Comparison of ENCODE assay signal across 8 cellular contexts in genomic region chr20:47274449-47275108, GRCh38.
DNase-seq lines count a peak whose midpoint lies in the region; ATAC-seq, FAIRE-seq and TF ChIP-seq lines count a peak whose summit lies in the region.

No MANE protein-coding gene starts in this region.

- peaks cover 28% of the 10 kb centered on the region for H3K4me1 ChIP-seq in GM12878 (ENCODE audit: control insufficient read depth, insufficient read depth, low read length)

- peak; percentile 89 for DNase-seq in GM13976 (ENCODE audit: low spot score)
- peak; percentile 2 for DNase-seq in NCI-H69 (lab: John Stamatoyannopoulos, UW)
- peak; percentile 87 for DNase-seq in GM12878 (ENCODE audit: low read depth, low spot score)
- DNase-seq in kidney glomerular epithelial cell (lab: John Stamatoyannopoulos, UW): peak; percentile 98
- DNase-seq in stimulated activated naive CD8-positive, alpha-beta T cell treated with anti-CD3 and anti-CD28 coated beads, Interleukin-15, Interleukin-2, amounts not matched to agents 100 U/mL and 50 U/mL, for 24 hours: peak; percentile 15
- no peak for DNase-seq in T-helper 9 cell
- DNase-seq in NCI-H1417 treated with DMSO at 0.1 percent for 48 hours (lab: John Stamatoyannopoulos, UW): no peak

- POLR2A ChIA-PET in GM12878 (lab: Charles Lee): interaction anchor here (0.6 to 4.3 kb wide), 12 partner anchors 11 to 230 kb away, joined by 3 to 30 read pairs (median 4); partner anchors contain the start of gene ZMYND8

- SMC1A ChIA-PET in GM12878 (lab: Charles Lee; ENCODE audit: uncharacterized antibody, unreplicated experiment): interaction anchor here (0.6 to 8.0 kb wide), 27 partner anchors 10 to 346 kb away, joined by 3 to 266 read pairs (median 7); partner anchors contain the start of gene ZMYND8

- TF ChIP-seq CTCF in GM13976 (IDR thresholded peaks at IDR 0.05; ENCODE audit: borderline replicate concordance, control extremely low read depth, extremely low read depth, insufficient read depth, missing control alignments) (no peak), GM12878 (IDR thresholded peaks at IDR 0.05 in 2 of 3, conservative IDR thresholded peaks at IDR 0.05 in 1 of 3; ENCODE audit: control insufficient read depth in 2 of 3, extremely low read depth in 1 of 3, insufficient read depth in 1 of 3, low read depth in 3 of 3, low read length in 3 of 3) (no peak)

- H3K79me2 ChIP-seq in GM12878 (ENCODE audit: control insufficient read depth, insufficient read depth, low read length): peaks cover 27% of the 10 kb centered on the region

- intact Hi-C loops in GM12878 (cut with micrococcal nuclease; ENCODE audit: unreplicated experiment): loop anchor here (1.0 to 5.0 kb wide), 3 partner anchors 77 to 110 kb away; no protein-coding TSS in a partner anchor

- ATAC-seq in HG02571 (IDR thresholded peaks at IDR 0.05; ENCODE audit: unreplicated experiment) (peak; percentile 87), GM12878 (peak; percentile 98)
- ATAC-seq in stimulated activated naive CD8-positive, alpha-beta T cell treated with anti-CD3 and anti-CD28 coated beads, Interleukin-15, Interleukin-2, amounts not matched to agents 100 U/mL and 50 U/mL, for 24 hours: peak; percentile 98

- no peaks in the 10 kb centered on the region for H4K20me1 ChIP-seq in GM12878 (ENCODE audit: control insufficient read depth, insufficient read depth)

- TF ChIP-seq EP300 in GM12878 (IDR thresholded peaks at IDR 0.05; ENCODE audit: borderline replicate concordance in 1 of 2, control insufficient read depth in 1 of 2, low read depth in 2 of 2, low read length in 2 of 2): peak; percentile 88 to 89; a peak in 3 of 4 replicates

- CTCF ChIA-PET in GM12878 (lab: Yijun Ruan, JAX): interaction anchor here (0.5 to 9.7 kb wide), 24 partner anchors 9 to 1787 kb away, joined by 3 to 344 read pairs (median 8); partner anchors contain the start of gene ZMYND8

- RAD21 ChIA-PET in GM12878 (lab: Charles Lee; ENCODE audit: unreplicated experiment): interaction anchor here (0.7 to 6.6 kb wide), 25 partner anchors 8 to 346 kb away, joined by 3 to 247 read pairs (median 4); partner anchors contain the start of gene ZMYND8

- H3K4me3 ChIP-seq in GM12878: 0 out of 2 replicates have a peak overlapping the region, but pooled peaks have one; percentile 33

- BruUV-seq in GM12878 (replicated peaks; lab: Mats Ljungman, UMichigan): TSS peak; percentile 26

- 1% methylated on average over 3 of the region's 3 CpGs for WGBS in GM12878 (ENCODE audit: insufficient coverage, insufficient replicate concordance, low lambda C conversion rate, missing lambda C conversion rate)

- H3K4me2 ChIP-seq in GM12878 (ENCODE audit: control insufficient read depth, insufficient read depth): peak overlapping the region; percentile 32

- H3K27me3 ChIP-seq in GM12878 (replicated peaks in 1 of 2; ENCODE audit: control insufficient read depth in 2 of 2, insufficient read depth in 2 of 2, low read length in 1 of 2): no peaks in the 10 kb centered on the region

- TF ChIP-seq POLR2A in GM12878 (IDR thresholded peaks at IDR 0.05; ENCODE audit: low read depth, low read length): no peak

- peak; percentile 95 for FAIRE-seq in GM12878 (lab: Jason Lieb, UNC)

- peaks cover 17 to 22% of the 10 kb centered on the region in 2 experiments for H3K36me3 ChIP-seq in GM12878 (ENCODE audit: control insufficient read depth in 2 of 2, insufficient read depth in 2 of 2, low read length in 1 of 2)

- peak overlapping the region; percentile 72 for H3K27ac ChIP-seq in GM12878 (ENCODE audit: control insufficient read depth, insufficient read depth)

- in situ Hi-C loops in GM13976 (cut with MboI; ENCODE audit: low sequenced_read_pairs, unreplicated experiment) (loop anchor here (10.0 kb wide), 1 partner anchor 90 kb away; no protein-coding TSS in a partner anchor), GM12878 (cut with MboI) (loop anchor here (5.0 to 10.0 kb wide), 2 partner anchors 110 to 348 kb away; no protein-coding TSS in a partner anchor)

- no peaks in the 10 kb centered on the region for H3K9me3 ChIP-seq in GM12878 (replicated peaks; ENCODE audit: control insufficient read depth, insufficient read depth, low read length)

- no peak overlapping the region for H2AFZ ChIP-seq in GM12878 (ENCODE audit: control insufficient read depth, low read depth, low read length)

- TF ChIP-seq RAD21 in GM12878 (IDR thresholded peaks at IDR 0.05; ENCODE audit: insufficient read depth, low read depth, low read length): no peak

- 0 out of 2 replicates have a peak overlapping the region, but pooled peaks have one; percentile 3 for H3K9ac ChIP-seq in GM12878 (ENCODE audit: control insufficient read depth, insufficient read depth, low read length)

TF ChIP-seq in GM12878, 131 proteins besides CTCF, POLR2A, EP300 and RAD21 (continues in another document):
- TF ChIP-seq IKZF2 (IDR thresholded peaks at IDR 0.05): peak; percentile 91 to 93
- TF ChIP-seq MEF2A (IDR thresholded peaks at IDR 0.05; ENCODE audit: insufficient read depth, low read depth, low read length): peak; percentile 87
- TF ChIP-seq PAX8 (IDR thresholded peaks at IDR 0.05): no peak
- peak; percentile 85 for TF ChIP-seq CREM (IDR thresholded peaks at IDR 0.05; ENCODE audit: low read depth)
- no peak for TF ChIP-seq RFX5 (IDR thresholded peaks at IDR 0.05; ENCODE audit: low read depth, low read length)
- TF ChIP-seq SPI1 (IDR thresholded peaks at IDR 0.05; ENCODE audit: borderline replicate concordance, insufficient read depth, low read depth, low read length): peak; percentile 37; the same call in 1 of the 2 replicates
- no peak for TF ChIP-seq BRCA1 (IDR thresholded peaks at IDR 0.05; ENCODE audit: low read depth, low read length)
- TF ChIP-seq, protein P1, sequence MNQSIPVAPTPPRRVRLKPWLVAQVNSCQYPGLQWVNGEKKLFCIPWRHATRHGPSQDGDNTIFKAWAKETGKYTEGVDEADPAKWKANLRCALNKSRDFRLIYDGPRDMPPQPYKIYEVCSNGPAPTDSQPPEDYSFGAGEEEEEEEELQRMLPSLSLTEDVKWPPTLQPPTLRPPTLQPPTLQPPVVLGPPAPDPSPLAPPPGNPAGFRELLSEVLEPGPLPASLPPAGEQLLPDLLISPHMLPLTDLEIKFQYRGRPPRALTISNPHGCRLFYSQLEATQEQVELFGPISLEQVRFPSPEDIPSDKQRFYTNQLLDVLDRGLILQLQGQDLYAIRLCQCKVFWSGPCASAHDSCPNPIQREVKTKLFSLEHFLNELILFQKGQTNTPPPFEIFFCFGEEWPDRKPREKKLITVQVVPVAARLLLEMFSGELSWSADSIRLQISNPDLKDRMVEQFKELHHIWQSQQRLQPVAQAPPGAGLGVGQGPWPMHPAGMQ (IDR thresholded peaks at IDR 0.05; ENCODE audit: borderline replicate concordance): no peak
- TF ChIP-seq ATF7 (IDR thresholded peaks at IDR 0.05; ENCODE audit: low read depth): peak; percentile 92
- TF ChIP-seq, protein P2, sequence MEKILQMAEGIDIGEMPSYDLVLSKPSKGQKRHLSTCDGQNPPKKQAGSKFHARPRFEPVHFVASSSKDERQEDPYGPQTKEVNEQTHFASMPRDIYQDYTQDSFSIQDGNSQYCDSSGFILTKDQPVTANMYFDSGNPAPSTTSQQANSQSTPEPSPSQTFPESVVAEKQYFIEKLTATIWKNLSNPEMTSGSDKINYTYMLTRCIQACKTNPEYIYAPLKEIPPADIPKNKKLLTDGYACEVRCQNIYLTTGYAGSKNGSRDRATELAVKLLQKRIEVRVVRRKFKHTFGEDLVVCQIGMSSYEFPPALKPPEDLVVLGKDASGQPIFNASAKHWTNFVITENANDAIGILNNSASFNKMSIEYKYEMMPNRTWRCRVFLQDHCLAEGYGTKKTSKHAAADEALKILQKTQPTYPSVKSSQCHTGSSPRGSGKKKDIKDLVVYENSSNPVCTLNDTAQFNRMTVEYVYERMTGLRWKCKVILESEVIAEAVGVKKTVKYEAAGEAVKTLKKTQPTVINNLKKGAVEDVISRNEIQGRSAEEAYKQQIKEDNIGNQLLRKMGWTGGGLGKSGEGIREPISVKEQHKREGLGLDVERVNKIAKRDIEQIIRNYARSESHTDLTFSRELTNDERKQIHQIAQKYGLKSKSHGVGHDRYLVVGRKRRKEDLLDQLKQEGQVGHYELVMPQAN (conservative IDR thresholded peaks at IDR 0.05): no peak
- TF ChIP-seq, protein P3, sequence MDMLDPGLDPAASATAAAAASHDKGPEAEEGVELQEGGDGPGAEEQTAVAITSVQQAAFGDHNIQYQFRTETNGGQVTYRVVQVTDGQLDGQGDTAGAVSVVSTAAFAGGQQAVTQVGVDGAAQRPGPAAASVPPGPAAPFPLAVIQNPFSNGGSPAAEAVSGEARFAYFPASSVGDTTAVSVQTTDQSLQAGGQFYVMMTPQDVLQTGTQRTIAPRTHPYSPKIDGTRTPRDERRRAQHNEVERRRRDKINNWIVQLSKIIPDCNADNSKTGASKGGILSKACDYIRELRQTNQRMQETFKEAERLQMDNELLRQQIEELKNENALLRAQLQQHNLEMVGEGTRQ (IDR thresholded peaks at IDR 0.05; ENCODE audit: borderline replicate concordance, low read depth, low read length): no peak
- TF ChIP-seq EZH2 (IDR thresholded peaks at IDR 0.05; ENCODE audit: borderline replicate concordance, control insufficient read depth, low read depth, low read length): no peak
- peak; percentile 24; the same call in 1 of the 2 replicates for TF ChIP-seq POLR2AphosphoS5 (IDR thresholded peaks at IDR 0.05; ENCODE audit: low read length)
- no peak for TF ChIP-seq KDM1A (IDR thresholded peaks at IDR 0.05; ENCODE audit: borderline replicate concordance)

Comparison
In these comparisons a context has a peak if more than half of its experiments do, and no peak if none do; other contexts are left out.
1. DNase-seq: peak in GM13976 (single experiment), NCI-H69 (single experiment), GM12878 (single experiment), kidney glomerular epithelial cell (single experiment) and stimulated activated naive CD8-positive, alpha-beta T cell treated with anti-CD3 and anti-CD28 coated beads, Interleukin-15, Interleukin-2, amounts not matched to agents 100 U/mL and 50 U/mL, for 24 hours (single experiment); none in T-helper 9 cell (single experiment) and NCI-H1417 treated with DMSO at 0.1 percent for 48 hours (single experiment).
2. Peak in every context shown above with its lines, with median percentiles within 50 percentile points of each other: ATAC-seq.